Comparison of ENCODE assay signal across 8 cellular contexts in genomic region chr10:69318997-69319727, GRCh38. TPM values are rescaled to one million over a fixed set of nuclear protein-coding genes. Genes with fewer than 3 reads are reported as not detected.
DNase-seq lines count a peak whose midpoint lies in the region; ATAC-seq and TF ChIP-seq lines count a peak whose summit lies in the region.

No MANE protein-coding gene starts in this region.

- no CpG with 5 or more reads among the region's 56 CpGs for WGBS in mesendoderm (ENCODE audit: extremely low coverage, insufficient coverage, low lambda C conversion rate)

- H2AK5ac ChIP-seq in mesendoderm (ENCODE audit: low read length): peak overlapping the region; percentile 75

- peak overlapping the region; percentile 87 for H3K4me3 Mint-ChIP-seq in Caco-2 (ENCODE audit: unreplicated experiment)
- H3K4me3 Mint-ChIP-seq in activated CD4-positive, alpha-beta memory T cell treated with anti-CD3 and anti-CD28 coated beads, Interleukin-2, amount 10 ng/mL, durations not matched to agents 7 days and 5 days: peak overlapping the region; percentile 97

- H3K27ac ChIP-seq in duodenal mucosa (ENCODE audit: low read depth, low read length): peak overlapping the region; percentile 71
- H3K27ac ChIP-seq in mesendoderm (ENCODE audit: low read depth, low read length): peak overlapping the region; percentile 79

- H3K18ac ChIP-seq in mesendoderm (ENCODE audit: low read length): peak overlapping the region; percentile 81

- H4K5ac ChIP-seq in mesendoderm (ENCODE audit: low read length): no peak overlapping the region

- H3K27me3 Mint-ChIP-seq in Caco-2 (ENCODE audit: insufficient read depth, unreplicated experiment): no peaks in the 10 kb centered on the region
- no peaks in the 10 kb centered on the region for H3K27me3 Mint-ChIP-seq in activated CD4-positive, alpha-beta memory T cell treated with anti-CD3 and anti-CD28 coated beads, Interleukin-2, amount 10 ng/mL, durations not matched to agents 7 days and 5 days

- POLR2A ChIA-PET in Caco-2 (lab: Charles Lee): interaction anchor here (0.6 to 1.0 kb wide), 2 partner anchors 8 to 294 kb away, joined by 3 to 4 read pairs; no protein-coding TSS in a partner anchor
- POLR2A ChIA-PET in activated CD4-positive, alpha-beta memory T cell treated with anti-CD3 and anti-CD28 coated beads, Interleukin-2, amount 10 ng/mL, durations not matched to agents 7 days and 5 days (lab: Charles Lee): interaction anchor here (0.7 to 4.0 kb wide), 21 partner anchors 9 to 418 kb away, joined by 3 to 35 read pairs (median 4); partner anchors contain the start of gene DDX50

- TF ChIP-seq CTCF in Caco-2 (IDR thresholded peaks at IDR 0.05; ENCODE audit: insufficient read depth in 1 of 2, low read depth in 1 of 2, low read length in 1 of 2, severe bottlenecking in 1 of 2, unreplicated experiment in 1 of 2): no peak

- peak; percentile 19 for ATAC-seq in GM21390 (IDR thresholded peaks at IDR 0.05; ENCODE audit: unreplicated experiment)

- peaks cover 7% of the 10 kb centered on the region for H3K79me1 ChIP-seq in mesendoderm (ENCODE audit: low read length)

- H3K79me2 ChIP-seq in mesendoderm (ENCODE audit: control insufficient read depth, insufficient read depth, low read length): peaks cover 53% of the 10 kb centered on the region

- H3K9me3 ChIP-seq in Caco-2 (no peaks in the 10 kb centered on the region), duodenal mucosa (ENCODE audit: control insufficient read depth in 1 of 2, low read length in 2 of 2) (no peaks in the 10 kb centered on the region)

- H2BK15ac ChIP-seq in mesendoderm (replicated peaks; ENCODE audit: low read depth): no peak overlapping the region

- DNase-seq in Caco-2 (no peak), mesendoderm (no peak), SIG-M5 treated with dmso at 0.1 percent for 504 hours (lab: John Stamatoyannopoulos, UW; ENCODE audit: unreplicated experiment) (no peak)
- DNase-seq in Jurkat, Clone E6-1 (ENCODE audit: low read depth, low spot score): no peak
- peak; percentile 78 for DNase-seq in activated CD4-positive, alpha-beta memory T cell treated with anti-CD3 and anti-CD28 coated beads, Interleukin-2, amount 10 ng/mL, durations not matched to agents 7 days and 5 days
- DNase-seq in stimulated activated CD8-positive, alpha-beta memory T cell treated with anti-CD3 and anti-CD28 coated beads, Interleukin-2, amount 100 ng/mL, for 1 hour (ENCODE audit: low read depth in 2 of 2): peak; percentile 58 to 65

- peak overlapping the region; percentile 91 for H2BK5ac ChIP-seq in mesendoderm (ENCODE audit: low read length)

- H3K4me3 ChIP-seq in Caco-2 (ENCODE audit: low read depth, low read length) (peak overlapping the region; percentile 64), duodenal mucosa (ENCODE audit: low read depth in 1 of 2, low read length in 2 of 2) (peak overlapping the region; percentile 77 to 90), mesendoderm (ENCODE audit: low read length) (peak overlapping the region; percentile 93)
- peak overlapping the region; percentile 83 for H3K4me3 ChIP-seq in Jurkat, Clone E6-1 (ENCODE audit: low read length)

- H3K27ac Mint-ChIP-seq in Caco-2 (ENCODE audit: unreplicated experiment): no peak overlapping the region
- H3K27ac Mint-ChIP-seq in activated CD4-positive, alpha-beta memory T cell treated with anti-CD3 and anti-CD28 coated beads, Interleukin-2, amount 10 ng/mL, durations not matched to agents 7 days and 5 days: peak overlapping the region; percentile 94

- peak overlapping the region; percentile 56 for H3K4me2 ChIP-seq in mesendoderm (ENCODE audit: low read length)

- H3K36me3 ChIP-seq in Caco-2 (ENCODE audit: control insufficient read depth, insufficient read depth, low read length) (no peaks in the 10 kb centered on the region), duodenal mucosa (ENCODE audit: control insufficient read depth in 1 of 2, insufficient read depth in 2 of 2, low read length in 2 of 2) (no peaks in the 10 kb centered on the region), mesendoderm (ENCODE audit: control insufficient read depth, insufficient read depth, low read length) (no peaks in the 10 kb centered on the region)

- BruUV-seq in Caco-2 (replicated peaks; lab: Mats Ljungman, UMichigan): no TSS peak

- H4K8ac ChIP-seq in mesendoderm (ENCODE audit: low read depth, low read length): no peak overlapping the region

- H3K4me1 Mint-ChIP-seq in Caco-2 (ENCODE audit: low read depth, unreplicated experiment): peaks cover 25% of the 10 kb centered on the region
- H3K4me1 Mint-ChIP-seq in activated CD4-positive, alpha-beta memory T cell treated with anti-CD3 and anti-CD28 coated beads, Interleukin-2, amount 10 ng/mL, durations not matched to agents 7 days and 5 days: peaks cover 61% of the 10 kb centered on the region

- H3K27me3 ChIP-seq in Caco-2 (replicated peaks; ENCODE audit: control insufficient read depth, insufficient read depth, low read length): no peaks in the 10 kb centered on the region
- no peaks in the 10 kb centered on the region for H3K27me3 ChIP-seq in duodenal mucosa (ENCODE audit: control insufficient read depth in 1 of 2, insufficient read depth in 2 of 2, low read length in 2 of 2)
- no peaks in the 10 kb centered on the region for H3K27me3 ChIP-seq in mesendoderm (ENCODE audit: insufficient read depth, low read length, poor library complexity)

- H2BK120ac ChIP-seq in mesendoderm (ENCODE audit: low read depth, low read length): peak overlapping the region; percentile 30

- intact Hi-C loops in Caco-2 (cut with micrococcal nuclease; ENCODE audit: unreplicated experiment): loop anchor here (2.0 to 10.0 kb wide), 2 partner anchors 194 to 312 kb away; partner anchors contain the start of genes FAM241B and VPS26A

- peak overlapping the region; percentile 39 for H3K4ac ChIP-seq in mesendoderm (ENCODE audit: low read depth, low read length)

- peak overlapping the region; percentile 97 for H3K56ac ChIP-seq in mesendoderm (ENCODE audit: low read length)

- H3K9me3 Mint-ChIP-seq in Caco-2 (ENCODE audit: unreplicated experiment): no peaks in the 10 kb centered on the region
- no peaks in the 10 kb centered on the region for H3K9me3 Mint-ChIP-seq in activated CD4-positive, alpha-beta memory T cell treated with anti-CD3 and anti-CD28 coated beads, Interleukin-2, amount 10 ng/mL, durations not matched to agents 7 days and 5 days

- CTCF ChIA-PET in Caco-2 (lab: Charles Lee): interaction anchor here (0.6 to 2.0 kb wide), 5 partner anchors 11 to 88 kb away, joined by 4 to 14 read pairs (median 4); no protein-coding TSS in a partner anchor
- CTCF ChIA-PET in activated CD4-positive, alpha-beta memory T cell treated with anti-CD3 and anti-CD28 coated beads, Interleukin-2, amount 10 ng/mL, durations not matched to agents 7 days and 5 days (lab: Charles Lee): interaction anchor here (1.0 to 2.0 kb wide), 7 partner anchors 9 to 89 kb away, joined by 3 to 13 read pairs (median 4); no protein-coding TSS in a partner anchor

- H3K23ac ChIP-seq in mesendoderm (ENCODE audit: low read length): peak overlapping the region; percentile 52

- H3K9ac ChIP-seq in duodenal mucosa (ENCODE audit: low read depth in 1 of 2, low read length in 2 of 2) (peak overlapping the region; percentile 72 to 79), mesendoderm (ENCODE audit: low read length) (peak overlapping the region; percentile 98)

- H3K36me3 Mint-ChIP-seq in Caco-2 (ENCODE audit: insufficient read depth, unreplicated experiment): peaks cover 10% of the 10 kb centered on the region
- H3K36me3 Mint-ChIP-seq in activated CD4-positive, alpha-beta memory T cell treated with anti-CD3 and anti-CD28 coated beads, Interleukin-2, amount 10 ng/mL, durations not matched to agents 7 days and 5 days (ENCODE audit: low read depth): peaks cover 20% of the 10 kb centered on the region

- H3K4me1 ChIP-seq in Caco-2 (peaks cover 48% of the 10 kb centered on the region), duodenal mucosa (ENCODE audit: control insufficient read depth in 1 of 2, insufficient read depth in 2 of 2, low read length in 2 of 2) (peaks cover 39 to 48% of the 10 kb centered on the region in 2 donors), mesendoderm (ENCODE audit: control insufficient read depth, low read depth, low read length) (peaks cover 34% of the 10 kb centered on the region)

RNA-seq across cellular contexts. Expression of gene HK1, which starts 40.9 kb away (rescaled TPM):
- 27.2 and 35.4 TPM in 2 replicates for total RNA-seq in Caco-2 (2022)
- polyA plus RNA-seq in Jurkat, Clone E6-1 (2012; ENCODE audit: insufficient read depth, insufficient read length): 35.8 TPM
- total RNA-seq in activated CD4-positive, alpha-beta memory T cell treated with anti-CD3 and anti-CD28 coated beads, Interleukin-2, amount 10 ng/mL, durations not matched to agents 7 days and 5 days: 100 to 1,000 TPM; 142 to 146 TPM
- polyA plus RNA-seq in mesendoderm (2013, experiment 1 of 2): 114 TPM
- polyA plus RNA-seq in mesendoderm (2013, experiment 2 of 2): 114 TPM

Comparison
In these comparisons a context has a peak if more than half of its experiments do, and no peak if none do; other contexts are left out.
1. DNase-seq: peak in activated CD4-positive, alpha-beta memory T cell treated with anti-CD3 and anti-CD28 coated beads, Interleukin-2, amount 10 ng/mL, durations not matched to agents 7 days and 5 days (single experiment) and stimulated activated CD8-positive, alpha-beta memory T cell treated with anti-CD3 and anti-CD28 coated beads, Interleukin-2, amount 100 ng/mL, for 1 hour (2 of 2); none in Caco-2 (0 of 2), Jurkat, Clone E6-1 (single experiment), mesendoderm (single experiment) and SIG-M5 treated with dmso at 0.1 percent for 504 hours (single experiment).
2. Peak in every context shown above with its lines, with median percentiles within 50 percentile points of each other: H3K4me3 ChIP-seq.